21 cellular contexts compared by ENCODE assay signal in genomic region chr18:13909541-13909940, GRCh38. TPM values are rescaled to one million over a fixed set of nuclear protein-coding genes. Genes with fewer than 3 reads are reported as not detected.
A peak's percentile ranks its signal among the peaks of the same experiment; 100 is the strongest.
DNase-seq lines count a peak whose midpoint lies in the region; ATAC-seq and TF ChIP-seq lines count a peak whose summit lies in the region.
"Had no signal": no experiment of that assay in that cellular context is flagged by ENCODE, and none has a peak within 500 bp of the region (broad histone marks: within the 10 kb centered on the region; RNA-seq: fewer than 3 reads in every experiment).

No MANE protein-coding gene starts in this region.

- H3K27ac ChIP-seq in VCaP = no peak overlapping the region
- no peak overlapping the region for H3K27ac ChIP-seq in gastroesophageal sphincter
- H3K27ac ChIP-seq: SJSA1 had no signal

- no peak for TF ChIP-seq POLR2A in gastroesophageal sphincter (IDR thresholded peaks at IDR 0.05)

- intact Hi-C loops in left colon (cut with DNase I, micrococcal nuclease) = no loop called here

- 83 to 91% methylated on average over 1 of the region's 1 CpG for WGBS in gastroesophageal sphincter (ENCODE audit: low coverage in 1 of 2), 2 donors

- no peaks in the 10 kb centered on the region for H3K9me3 ChIP-seq in gastroesophageal sphincter
- H3K9me3 ChIP-seq: BE2C had no signal

- H3K4me1 ChIP-seq in gastroesophageal sphincter = no peaks in the 10 kb centered on the region
- H3K4me1 ChIP-seq: BE2C, SJSA1 had no signal

- TF ChIP-seq CTCF in LNCaP clone FGC (IDR thresholded peaks at IDR 0.05; ENCODE audit: control insufficient read depth, extremely low read depth, insufficient read depth) (peak; percentile 46), VCaP (conservative IDR thresholded peaks at IDR 0.05) (peak; percentile 74), gastroesophageal sphincter (IDR thresholded peaks at IDR 0.05) (no peak)

- peak; percentile 45 for DNase-seq in DMS 273 (lab: John Stamatoyannopoulos, UW; ENCODE audit: unreplicated experiment)
- DNase-seq in DMS 273 treated with DMSO at 0.1 percent for 48 hours (lab: John Stamatoyannopoulos, UW) = no peak
- DNase-seq in LNCaP clone FGC (ENCODE audit: low read depth) = peak; percentile 72
- no peak for DNase-seq in left colon
- DNase-seq in stimulated activated CD4-positive, alpha-beta T cell treated with anti-CD3 and anti-CD28 coated beads, Interleukin-2, amount 100 ng/mL, for 48 hours = no peak
- DNase-seq: 8988T; BE2C; CD4-positive, alpha-beta memory T cell; KBM-7; NCI-H1048; NCI-H1436 treated with DMSO at 0.1 percent for 48 hours; NCI-H2029 treated with DMSO at 0.1 percent for 48 hours; NCI-H226; NCI-H526 treated with DMSO at 0.1 percent for 48 hours; NK-92 treated with Interleukin-12 subunit alpha and Interleukin-12 subunit beta, amount 100 ng/mL, for 24 hours; SW 1271 had no signal

- H3K4me3 ChIP-seq in LNCaP clone FGC (ENCODE audit: low read depth, low read length) (no peak overlapping the region), gastroesophageal sphincter (no peak overlapping the region)
- H3K4me3 ChIP-seq: SJSA1 had no signal

- TF ChIP-seq EP300 in gastroesophageal sphincter (IDR thresholded peaks at IDR 0.05) = no peak

- no peaks in the 10 kb centered on the region for H3K27me3 ChIP-seq in gastroesophageal sphincter
- H3K27me3 ChIP-seq: BE2C, SJSA1 had no signal

- no peaks in the 10 kb centered on the region for H3K36me3 ChIP-seq in gastroesophageal sphincter
- H3K36me3 ChIP-seq: BE2C, SJSA1 had no signal

- ATAC-seq in HG03378 (IDR thresholded peaks at IDR 0.05; ENCODE audit: unreplicated experiment) (no peak), left colon (no peak), gastroesophageal sphincter (no peak)

RNA-seq across cellular contexts. Expression of gene MC2R, which starts 5.8 kb away (rescaled TPM):
- total RNA-seq in left colon (not detected), gastroesophageal sphincter (not detected)
- total RNA-seq: CD4-positive, alpha-beta memory T cell; MCF 10A; SJSA1 had no signal

Comparison
In these comparisons a context has a peak if more than half of its experiments do, and no peak if none do; other contexts are left out.
1. DNase-seq: peak in DMS 273 (single experiment) and LNCaP clone FGC (single experiment); none in DMS 273 treated with DMSO at 0.1 percent for 48 hours (single experiment), left colon (0 of 2) and stimulated activated CD4-positive, alpha-beta T cell treated with anti-CD3 and anti-CD28 coated beads, Interleukin-2, amount 100 ng/mL, for 48 hours (0 of 2).
2. CTCF ChIP-seq: peak in LNCaP clone FGC (single experiment) and VCaP (single experiment); none in gastroesophageal sphincter (0 of 4).